ENCODE assay signal across 9 cellular contexts in the genomic region with DNA sequence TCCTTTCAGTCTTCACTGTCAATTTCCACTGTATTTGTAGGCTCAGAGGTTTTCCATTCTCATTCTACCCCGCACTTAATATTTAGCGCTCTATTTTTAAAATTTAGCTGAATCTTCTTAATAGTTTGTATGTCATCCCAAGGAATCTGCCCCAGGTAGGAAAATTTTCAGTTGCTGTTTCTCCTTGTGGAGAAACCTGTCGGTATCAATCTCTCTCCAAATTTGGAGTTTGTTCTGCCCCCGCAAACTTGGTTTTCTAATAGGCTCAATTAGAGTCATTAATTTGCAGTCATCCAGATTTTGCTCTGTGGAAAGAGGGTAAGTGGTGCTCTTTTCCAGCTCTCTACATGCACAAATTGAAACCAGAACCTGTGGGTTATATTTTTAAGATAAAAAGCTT.
"Had no signal": no experiment of that assay in that cellular context is flagged by ENCODE, and none has a peak within 500 bp of the region (broad histone marks: within the 10 kb centered on the region; RNA-seq: fewer than 3 reads in every experiment).

No MANE protein-coding gene starts in this region.

- H3K4me3 Mint-ChIP-seq: IgD-negative memory B cell had no signal

- H3K9ac ChIP-seq: KMS-11 had no signal

- H3K4me2 ChIP-seq: KMS-11 had no signal

- H3K27ac Mint-ChIP-seq: IgD-negative memory B cell had no signal

- ATAC-seq: HepG2, K562 had no signal

- DNase-seq: IMR-90, KBM-7, KG1 had no signal

- H3K4me3 ChIP-seq: K562 had no signal

- FAIRE-seq: HepG2, HTR-8/SVneo, K562 had no signal

- H3K4me1 Mint-ChIP-seq: IgD-negative memory B cell had no signal

- H3K27ac ChIP-seq: HL-60, KMS-11 had no signal
